ENCODE assay signal across 13 cellular contexts in genomic region chr17:76530826-76531500, GRCh38. TPM values are rescaled to one million over a fixed set of nuclear protein-coding genes. Genes with fewer than 3 reads are reported as not detected.
A peak's percentile ranks its signal among the peaks of the same experiment; 100 is the strongest.
DNase-seq lines count a peak whose midpoint lies in the region; ATAC-seq and TF ChIP-seq lines count a peak whose summit lies in the region.
"Had no signal": no experiment of that assay in that cellular context is flagged by ENCODE, and none has a peak within 500 bp of the region (broad histone marks: within the 10 kb centered on the region; RNA-seq: fewer than 3 reads in every experiment).

No MANE protein-coding gene starts in this region.

- POLR2A ChIA-PET in OCI-LY7 (lab: Charles Lee) = no interaction called here

- intact Hi-C loops in OCI-LY7 (cut with micrococcal nuclease; ENCODE audit: unreplicated experiment) = no loop called here
- intact Hi-C loops in activated naive CD4-positive, alpha-beta T cell treated with anti-CD3 and anti-CD28 coated beads for 36 hours (cut with micrococcal nuclease) = no loop called here

- H3K4me3 ChIP-seq in H7 (ENCODE audit: insufficient read depth, low read depth, low read length) (no peak overlapping the region), brain microvascular endothelial cell (ENCODE audit: low read depth, low read length) (no peak overlapping the region), liver (ENCODE audit: low read depth in 1 of 3, low read length in 3 of 3) (no peak overlapping the region), skin epidermis (no peak overlapping the region), OCI-LY7 (ENCODE audit: low read depth, low read length, poor library complexity, severe bottlenecking) (no peak overlapping the region)

- H3K27me3 ChIP-seq in H7 (ENCODE audit: control insufficient read depth, insufficient read depth, low read length) (peaks cover 4% of the 10 kb centered on the region), brain microvascular endothelial cell (replicated peaks) (no peaks in the 10 kb centered on the region), liver (ENCODE audit: control insufficient read depth in 4 of 4, insufficient read depth in 4 of 4, low read length in 3 of 4) (no peaks in the 10 kb centered on the region)

- no peaks in the 10 kb centered on the region for H3K27me3 Mint-ChIP-seq in activated naive CD4-positive, alpha-beta T cell treated with anti-CD3 and anti-CD28 coated beads for 36 hours (ENCODE audit: low read depth)

- no peak overlapping the region for H2AFZ ChIP-seq in OCI-LY7 (ENCODE audit: low read length)

- WGBS in liver = 88% methylated on average over 33 of the region's 33 CpGs

- H4K20me1 ChIP-seq in OCI-LY7 (ENCODE audit: insufficient read depth, low read length) = no peaks in the 10 kb centered on the region

- H3K4me2 ChIP-seq in OCI-LY7 (ENCODE audit: low read length) = no peak overlapping the region

- no peak overlapping the region for H3K4me3 Mint-ChIP-seq in activated naive CD4-positive, alpha-beta T cell treated with anti-CD3 and anti-CD28 coated beads for 36 hours

- no peaks in the 10 kb centered on the region for H3K9me2 ChIP-seq in OCI-LY7 (ENCODE audit: insufficient read depth, low read length)

- no peak overlapping the region for H3K27ac Mint-ChIP-seq in activated naive CD4-positive, alpha-beta T cell treated with anti-CD3 and anti-CD28 coated beads for 36 hours

- H3K9me3 ChIP-seq in liver (ENCODE audit: control insufficient read depth in 4 of 4, low read length in 3 of 4) (no peaks in the 10 kb centered on the region), OCI-LY7 (ENCODE audit: low read length) (no peaks in the 10 kb centered on the region)

- no peak for ATAC-seq in HG03565 (IDR thresholded peaks at IDR 0.05; ENCODE audit: unreplicated experiment)

- H3K4me1 ChIP-seq in liver (ENCODE audit: control insufficient read depth in 4 of 4, insufficient read depth in 4 of 4, low read length in 3 of 4) = peaks cover 0 to 37% (median 13%) of the 10 kb centered on the region in 4 donors
- peaks cover 35% of the 10 kb centered on the region for H3K4me1 ChIP-seq in OCI-LY7 (ENCODE audit: insufficient read depth, low read length, poor library complexity, severe bottlenecking)

- no peak for TF ChIP-seq CTCF in brain microvascular endothelial cell (IDR thresholded peaks at IDR 0.05; ENCODE audit: low read depth, low read length, missing control alignments)
- TF ChIP-seq CTCF in liver (IDR thresholded peaks at IDR 0.05; ENCODE audit: low read depth, low read length, missing input control) = no peak
- no peak for TF ChIP-seq CTCF in OCI-LY7 (conservative IDR thresholded peaks at IDR 0.05; ENCODE audit: low read length)

- H3K9me3 Mint-ChIP-seq in activated naive CD4-positive, alpha-beta T cell treated with anti-CD3 and anti-CD28 coated beads for 36 hours = no peaks in the 10 kb centered on the region

- CTCF ChIA-PET in OCI-LY7 (lab: Charles Lee; ENCODE audit: unreplicated experiment) = no interaction called here
- CTCF ChIA-PET in activated naive CD4-positive, alpha-beta T cell treated with anti-CD3 and anti-CD28 coated beads for 36 hours (lab: Charles Lee) = interaction anchor here (0.7 to 1.1 kb wide), 2 partner anchors 15 to 183 kb away, joined by 3 read pairs; no protein-coding TSS in a partner anchor

- peak; percentile 50 for DNase-seq in H7
- no peak for DNase-seq in brain microvascular endothelial cell
- no peak for DNase-seq in OCI-LY7 (ENCODE audit: low spot score)
- no peak for DNase-seq in activated naive CD4-positive, alpha-beta T cell treated with anti-CD3 and anti-CD28 coated beads for 36 hours
- no peak for DNase-seq in middle frontal gyrus (ENCODE audit: extremely low spot score, low spot score)
- DNase-seq: NCI-H1417 treated with DMSO at 0.1 percent for 48 hours; stimulated activated CD4-positive, alpha-beta T cell treated with anti-CD3 and anti-CD28 coated beads, Interleukin-2, amount 100 ng/mL, for 48 hours; T1000 had no signal

- H3K27ac ChIP-seq in brain microvascular endothelial cell = peak overlapping the region; percentile 65
- H3K27ac ChIP-seq in liver (ENCODE audit: low read depth in 1 of 2, low read length in 2 of 2) = peak overlapping the region; percentile 62 to 86
- H3K27ac ChIP-seq in skin epidermis = peak overlapping the region in 20 of 21 experiments; percentile 39 to 94 (median 84)
- H3K27ac ChIP-seq in OCI-LY7 (ENCODE audit: low read depth, low read length, poor library complexity, severe bottlenecking) = no peak overlapping the region

- no peak for TF ChIP-seq RAD21 in liver (IDR thresholded peaks at IDR 0.05)

- no peaks in the 10 kb centered on the region for H3K36me3 ChIP-seq in H7 (replicated peaks; ENCODE audit: control insufficient read depth, insufficient read depth, low read length)
- no peaks in the 10 kb centered on the region for H3K36me3 ChIP-seq in brain microvascular endothelial cell (replicated peaks)
- no peaks in the 10 kb centered on the region for H3K36me3 ChIP-seq in liver (ENCODE audit: control insufficient read depth in 4 of 4, insufficient read depth in 3 of 4, low read depth in 1 of 4, low read length in 3 of 4)
- no peaks in the 10 kb centered on the region for H3K36me3 ChIP-seq in OCI-LY7 (ENCODE audit: insufficient read depth, low read length)

- BruUV-seq in OCI-LY7 (replicated peaks; lab: Mats Ljungman, UMichigan) = no TSS peak

- H3K79me2 ChIP-seq in OCI-LY7 (ENCODE audit: insufficient read depth, low read depth, low read length) = no peaks in the 10 kb centered on the region

- no peak overlapping the region for H3K9ac ChIP-seq in liver (ENCODE audit: low read depth in 1 of 2, low read length in 2 of 2)

- H3K4me1 Mint-ChIP-seq in activated naive CD4-positive, alpha-beta T cell treated with anti-CD3 and anti-CD28 coated beads for 36 hours (ENCODE audit: low read depth) = peaks cover 22% of the 10 kb centered on the region

- no peaks in the 10 kb centered on the region for H3K36me3 Mint-ChIP-seq in activated naive CD4-positive, alpha-beta T cell treated with anti-CD3 and anti-CD28 coated beads for 36 hours (ENCODE audit: low read depth)
- H3K36me3 Mint-ChIP-seq: CD14-positive monocyte had no signal

- in situ Hi-C loops in brain microvascular endothelial cell (cut with HindIII; ENCODE audit: low pct_ligation_motif_present, low sequenced_read_pairs) = no loop called here

TF ChIP-seq in liver, 16 proteins besides CTCF, POLR2A, EP300 and RAD21:
- TF ChIP-seq SP1 (IDR thresholded peaks at IDR 0.05) (no peak), JUND (IDR thresholded peaks at IDR 0.05) (no peak), FOXA1 (IDR thresholded peaks at IDR 0.05) (no peak), ATF3 (IDR thresholded peaks at IDR 0.05) (no peak), ZBTB33 (IDR thresholded peaks at IDR 0.05) (no peak), HNF4A (conservative IDR thresholded peaks at IDR 0.05) (peak in 1 of 2 donors; percentile 28), HNF4G (IDR thresholded peaks at IDR 0.05) (no peak), GABPA (IDR thresholded peaks at IDR 0.05 in 1 of 2, conservative IDR thresholded peaks at IDR 0.05 in 1 of 2) (no peak)

RNA-seq across cellular contexts. Expression of gene CYGB, which starts 6.5 kb away (rescaled TPM):
- total RNA-seq in H7 (2014; rRNA removed; shearing (Covaris generic)) = 1.4 and 3.5 TPM in 2 replicates
- total RNA-seq in liver (1 to 10 TPM; 1.6 to 7.8 TPM), OCI-LY7 (2022) (0.22 and 0.44 TPM in 2 replicates)
- polyA plus RNA-seq in liver = 1 to 10 TPM in 1 of 2 donors, under 1 TPM in 1; 0.83 to 1.2 TPM
- 0.33 and 0.57 TPM in 2 replicates for total RNA-seq in OCI-LY7 (2014; rRNA removed; shearing (Covaris generic))
- not detected for total RNA-seq in activated naive CD4-positive, alpha-beta T cell treated with anti-CD3 and anti-CD28 coated beads for 36 hours
- polyA plus RNA-seq: CD14-positive monocyte had no signal

RNA-seq across cellular contexts. Expression of gene PRCD, which starts 8.9 kb away (rescaled TPM):
- 0.70 and 0.83 TPM in 2 replicates for total RNA-seq in H7 (2014; rRNA removed; shearing (Covaris generic))
- total RNA-seq in liver (1 to 10 TPM in 1 of 2 donors, under 1 TPM in 1; 0.75 to 1.0 TPM), OCI-LY7 (2022) (11.7 and 15.9 TPM in 2 replicates)
- under 1 TPM in 1 of 2 donors, not detected in 1; 0.63 TPM for polyA plus RNA-seq in liver
- total RNA-seq in OCI-LY7 (2014; rRNA removed; shearing (Covaris generic)) = 5.7 and 6.3 TPM in 2 replicates
- not detected for total RNA-seq in activated naive CD4-positive, alpha-beta T cell treated with anti-CD3 and anti-CD28 coated beads for 36 hours
- total RNA-seq: bronchial epithelial cell had no signal
- polyA plus RNA-seq: CD14-positive monocyte had no signal

RNA-seq across cellular contexts. Expression of gene RHBDF2, which starts 29.7 kb away (rescaled TPM):
- 23.0 and 34.3 TPM in 2 replicates for total RNA-seq in H7 (2014; rRNA removed; shearing (Covaris generic))
- total RNA-seq in liver (1 to 10 TPM; 3.6 to 6.7 TPM), OCI-LY7 (2022) (158 and 173 TPM in 2 replicates)
- polyA plus RNA-seq in liver = 1 to 10 TPM; 2.9 to 5.6 TPM
- total RNA-seq in OCI-LY7 (2014; rRNA removed; shearing (Covaris generic)) = 122 and 144 TPM in 2 replicates
- total RNA-seq in activated naive CD4-positive, alpha-beta T cell treated with anti-CD3 and anti-CD28 coated beads for 36 hours = 10 to 100 TPM; 13.3 to 13.4 TPM

RNA-seq across cellular contexts. Expression of gene ST6GALNAC2, which starts 54.7 kb away (rescaled TPM):
- total RNA-seq in H7 (2014; rRNA removed; shearing (Covaris generic)) = 1.7 and 2.4 TPM in 2 replicates
- total RNA-seq in liver (1 to 10 TPM; 1.3 to 2.6 TPM), OCI-LY7 (2022) (not detected in 2 replicates)
- under 1 TPM; 0.52 to 0.90 TPM for polyA plus RNA-seq in liver
- not detected in 2 replicates for total RNA-seq in OCI-LY7 (2014; rRNA removed; shearing (Covaris generic))
- not detected for total RNA-seq in activated naive CD4-positive, alpha-beta T cell treated with anti-CD3 and anti-CD28 coated beads for 36 hours
